ENCODE assay signal across 30 cellular contexts in the genomic region with DNA sequence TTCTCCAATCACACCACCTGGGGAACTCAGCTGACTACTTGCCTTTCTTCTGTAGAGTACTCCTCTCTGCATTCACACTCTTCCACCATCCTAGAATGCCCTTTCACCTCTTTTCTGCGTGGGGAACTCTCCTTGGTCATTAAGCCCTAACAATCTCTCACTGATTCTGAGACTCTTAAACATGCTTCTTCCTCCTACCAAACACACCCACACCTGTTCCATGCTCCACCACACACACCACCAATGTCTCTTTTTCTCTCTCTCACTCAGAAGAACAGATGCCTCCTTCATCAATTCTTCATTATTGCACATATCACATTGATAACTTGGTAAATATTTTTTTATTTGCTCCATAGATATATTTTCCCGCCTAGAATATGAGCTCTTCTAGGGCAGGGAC.
"Had no signal": no experiment of that assay in that cellular context is flagged by ENCODE, and none has a peak within 500 bp of the region (broad histone marks: within the 10 kb centered on the region; RNA-seq: fewer than 3 reads in every experiment).

No MANE protein-coding gene starts in this region.

- H3K9me3 ChIP-seq: ascending aorta, breast epithelium, colonic mucosa, gastroesophageal sphincter had no signal

- H3K4me3 ChIP-seq: ascending aorta, breast epithelium, cardiac muscle cell, colonic mucosa, esophagus squamous epithelium, gastroesophageal sphincter had no signal

- H3K27me3 Mint-ChIP-seq: activated B cell treated with CpG ODN at 0.5 μM for 24 hours; activated CD8-positive, alpha-beta T cell treated with anti-CD3 and anti-CD28 coated beads for 36 hours; activated naive CD8-positive, alpha-beta T cell treated with anti-CD3 and anti-CD28 coated beads, Interleukin-2, amount 10 ng/mL, durations not matched to agents 7 days and 5 days; activated T-helper 17 cell treated with anti-CD3 and anti-CD28 coated beads, Interleukin-2, amount 50 U/mL, for 72 hours; brain; T-cell; T-helper 17 cell had no signal

- H3K27ac ChIP-seq: ascending aorta, breast epithelium, cardiac muscle cell, colonic mucosa, epithelial cell of prostate, esophagus squamous epithelium, gastroesophageal sphincter, WERI-Rb-1 had no signal

- H3K27ac Mint-ChIP-seq: activated B cell treated with CpG ODN at 0.5 μM for 24 hours; activated CD8-positive, alpha-beta T cell treated with anti-CD3 and anti-CD28 coated beads for 36 hours; activated naive CD4-positive, alpha-beta T cell treated with anti-CD3 and anti-CD28 coated beads for 36 hours; activated naive CD4-positive, alpha-beta T cell treated with anti-CD3 and anti-CD28 coated beads, Interleukin-2, amount 50 U/mL, for 72 hours; activated naive CD8-positive, alpha-beta T cell treated with anti-CD3 and anti-CD28 coated beads, Interleukin-2, amount 10 ng/mL, durations not matched to agents 7 days and 5 days; activated T-helper 17 cell treated with anti-CD3 and anti-CD28 coated beads, Interleukin-2, amount 50 U/mL, for 72 hours; T-cell; T-helper 17 cell; T-helper 2 cell treated with Interferon-gamma antibody and Interleukin-4, amounts not matched to agents 5 μg/mL and 100 μg/mL, for 36 hours had no signal

- H3K4me3 Mint-ChIP-seq: activated B cell treated with CpG ODN at 0.5 μM for 24 hours; activated CD8-positive, alpha-beta T cell treated with anti-CD3 and anti-CD28 coated beads for 36 hours; activated naive CD4-positive, alpha-beta T cell treated with anti-CD3 and anti-CD28 coated beads for 36 hours; activated naive CD8-positive, alpha-beta T cell treated with anti-CD3 and anti-CD28 coated beads, Interleukin-2, amount 10 ng/mL, durations not matched to agents 7 days and 5 days; activated T-cell treated with anti-CD3 and anti-CD28 coated beads, Interleukin-2, amount 50 U/mL, for 4 hours; activated T-helper 17 cell treated with anti-CD3 and anti-CD28 coated beads, Interleukin-2, amount 50 U/mL, for 72 hours; T-cell; T-helper 17 cell; T-helper 2 cell treated with Interferon-gamma antibody and Interleukin-4, amounts not matched to agents 5 μg/mL and 100 μg/mL, for 36 hours had no signal

- H3K27me3 ChIP-seq: ascending aorta, breast epithelium, cardiac muscle cell, colonic mucosa, esophagus squamous epithelium, gastroesophageal sphincter had no signal

- DNase-seq: activated B cell treated with CpG ODN at 0.5 μM for 24 hours; activated CD4-positive, alpha-beta T cell treated with anti-CD3 and anti-CD28 coated beads for 48 hours; activated CD4-positive, alpha-beta T cell treated with anti-CD3 and anti-CD28 coated beads, Interleukin-2, amount 50 U/mL, for 1 hour; activated CD4-positive, alpha-beta T cell treated with anti-CD3 and anti-CD28 coated beads, Interleukin-2, amount 50 U/mL, for 48 hours; activated CD8-positive, alpha-beta memory T cell treated with anti-CD3 and anti-CD28 coated beads for 24 hours; activated CD8-positive, alpha-beta T cell treated with anti-CD3 and anti-CD28 coated beads for 36 hours; activated effector memory CD4-positive, alpha-beta T cell treated with Interleukin-2 at 50 U/mL for 16 hours; activated naive CD4-positive, alpha-beta T cell treated with anti-CD3 and anti-CD28 coated beads for 36 hours; activated naive CD8-positive, alpha-beta T cell treated with anti-CD3 and anti-CD28 coated beads, Interleukin-2, amount 10 ng/mL, durations not matched to agents 7 days and 5 days; activated T-cell treated with anti-CD3 and anti-CD28 coated beads, Interleukin-2, amount 50 U/mL, for 4 hours; central memory CD4-positive, alpha-beta T cell; cerebellar nuclear complex; colonic mucosa; effector CD8-positive, alpha-beta T cell; esophagus squamous epithelium; foreskin melanocyte; T-cell; T-helper 17 cell; T1000; WERI-Rb-1 had no signal

- ATAC-seq: activated CD4-positive, CD25-positive, alpha-beta regulatory T cell treated with anti-CD3 and anti-CD28 coated beads, Interleukin-2, amount 50 U/mL, for 24 hours; activated CD8-positive, alpha-beta T cell treated with anti-CD3 and anti-CD28 coated beads for 36 hours; activated naive CD4-positive, alpha-beta T cell treated with anti-CD3 and anti-CD28 coated beads, Interleukin-2, amount 50 U/mL, for 72 hours; activated T-cell treated with anti-CD3 and anti-CD28 coated beads, Interleukin-2, amount 50 U/mL, for 4 hours; activated T-helper 17 cell treated with anti-CD3 and anti-CD28 coated beads, Interleukin-2, amount 50 U/mL, for 72 hours; gastroesophageal sphincter; T-cell; T-helper 17 cell had no signal

- H3K4me1 ChIP-seq: colonic mucosa, esophagus squamous epithelium had no signal

- H3K4me1 Mint-ChIP-seq: activated naive CD8-positive, alpha-beta T cell treated with anti-CD3 and anti-CD28 coated beads, Interleukin-2, amount 10 ng/mL, durations not matched to agents 7 days and 5 days; T-helper 17 cell had no signal

- H3K36me3 ChIP-seq: ascending aorta, breast epithelium, cardiac muscle cell, colonic mucosa, esophagus squamous epithelium, gastroesophageal sphincter, WERI-Rb-1 had no signal
